Comparison of ENCODE assay signal across 31 cellular contexts in the genomic region with DNA sequence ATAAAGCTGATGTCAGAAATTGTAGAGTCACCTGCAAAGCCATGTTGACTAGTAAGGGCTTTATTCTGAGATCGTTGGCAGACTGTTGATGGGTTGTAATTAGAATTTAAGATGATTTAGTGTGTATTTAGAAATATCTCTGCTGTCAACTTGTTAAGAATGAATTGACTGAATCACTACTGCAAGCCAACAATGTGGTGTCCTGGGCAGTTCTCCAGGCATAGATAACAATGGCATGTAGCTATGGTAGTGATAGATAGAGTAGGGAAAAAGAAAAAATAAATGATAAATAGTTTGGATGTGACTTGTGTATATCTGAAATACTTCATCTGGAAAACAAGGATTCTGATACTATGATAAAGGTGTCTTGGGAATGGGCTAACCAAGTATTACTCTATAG.
DNase-seq lines count a peak whose midpoint lies in the region; ATAC-seq and TF ChIP-seq lines count a peak whose summit lies in the region.
"Had no signal": no experiment of that assay in that cellular context is flagged by ENCODE, and none has a peak within 500 bp of the region (broad histone marks: within the 10 kb centered on the region; RNA-seq: fewer than 3 reads in every experiment).

No MANE protein-coding gene starts in this region.

- no peaks in the 10 kb centered on the region for H4K20me1 ChIP-seq in SK-N-SH (ENCODE audit: insufficient read depth)
- H4K20me1 ChIP-seq: BLaER1 treated with 17β-estradiol and CSF1 and Interleukin-3, amounts not matched to agents 10 nM and 100 nM had no signal

- H3K4me1 ChIP-seq in SK-N-SH (ENCODE audit: control insufficient read depth in 1 of 2, insufficient read depth in 2 of 2, low read depth in 1 of 2, low read length in 1 of 2) = no peaks in the 10 kb centered on the region
- H3K4me1 ChIP-seq: A549; BLaER1 treated with 17β-estradiol and CSF1 and Interleukin-3, amounts not matched to agents 10 nM and 100 nM; breast epithelium; upper lobe of right lung had no signal

- 0% methylated on average over 1 of the region's 1 CpG for WGBS in SK-N-SH (ENCODE audit: low lambda C conversion rate)

- H3K9ac ChIP-seq in SK-N-SH = no peak overlapping the region
- H3K9ac ChIP-seq: BLaER1 treated with 17β-estradiol and CSF1 and Interleukin-3, amounts not matched to agents 10 nM and 100 nM had no signal

- no peaks in the 10 kb centered on the region for H3K9me2 ChIP-seq in SK-N-SH

- H3K79me2 ChIP-seq in SK-N-SH (ENCODE audit: insufficient read depth) = no peaks in the 10 kb centered on the region

- no peak for TF ChIP-seq CTCF in SK-N-SH (IDR thresholded peaks at IDR 0.05)
- no peak for TF ChIP-seq CTCF in cardiac fibroblast (IDR thresholded peaks at IDR 0.05; ENCODE audit: low read depth, low read length)

- POLR2A ChIA-PET in SK-N-SH (lab: Yijun Ruan, JAX) = no interaction called here

- no peaks in the 10 kb centered on the region for H3K27me3 ChIP-seq in SK-N-SH (ENCODE audit: insufficient read depth)
- H3K27me3 ChIP-seq: BLaER1 treated with 17β-estradiol and CSF1 and Interleukin-3, amounts not matched to agents 10 nM and 100 nM; breast epithelium; upper lobe of right lung had no signal

- H3K4me2 ChIP-seq in SK-N-SH = no peak overlapping the region
- H3K4me2 ChIP-seq: A549; BLaER1 treated with 17β-estradiol and CSF1 and Interleukin-3, amounts not matched to agents 10 nM and 100 nM had no signal

- H2AFZ ChIP-seq in SK-N-SH (ENCODE audit: low read depth) = no peak overlapping the region

- TF ChIP-seq RAD21 in SK-N-SH (IDR thresholded peaks at IDR 0.05; ENCODE audit: low read length) = no peak

- H3K36me3 ChIP-seq in SK-N-SH (replicated peaks in 1 of 2; ENCODE audit: control insufficient read depth in 1 of 2, insufficient read depth in 2 of 2, low read length in 1 of 2) = no peaks in the 10 kb centered on the region
- H3K36me3 ChIP-seq: BLaER1 treated with 17β-estradiol and CSF1 and Interleukin-3, amounts not matched to agents 10 nM and 100 nM; breast epithelium; upper lobe of right lung had no signal

- ATAC-seq in SK-N-SH treated with all-trans-retinoic acid at 6 μM for 48 hours (no peak), HG02623 (IDR thresholded peaks at IDR 0.05; ENCODE audit: unreplicated experiment) (no peak)
- ATAC-seq: A549, left cardiac atrium, right cardiac atrium, upper lobe of right lung had no signal

- DNase-seq in SK-N-SH = no peak
- DNase-seq in NCI-H748 (lab: John Stamatoyannopoulos, UW; ENCODE audit: unreplicated experiment) = peak; percentile 39
- DNase-seq in cardiac fibroblast (ENCODE audit: low read depth in 2 of 2) = peak; percentile 16 to 36
- peak; percentile 18 for DNase-seq in stromal cell of bone marrow (ENCODE audit: low read depth)
- no peak for DNase-seq in OCI-M1 (lab: John Stamatoyannopoulos, UW)
- DNase-seq in stimulated activated CD4-positive, alpha-beta T cell treated with anti-CD3 and anti-CD28 coated beads, Interleukin-2, amount 100 ng/mL, for 48 hours = no peak
- DNase-seq: activated CD4-positive, alpha-beta T cell treated with anti-CD3 and anti-CD28 coated beads, Interleukin-2, amount 50 U/mL, for 48 hours; activated CD4-positive, CD25-positive, alpha-beta regulatory T cell; activated CD8-positive, alpha-beta memory T cell treated with anti-CD3 and anti-CD28 coated beads, Interleukin-2, amount 50 U/mL, for 48 hours; activated effector memory CD4-positive, alpha-beta T cell treated with Interleukin-2 at 50 U/mL for 16 hours; activated naive CD8-positive, alpha-beta T cell treated with anti-CD3 and anti-CD28 coated beads, Interleukin-2, amount 10 ng/mL, durations not matched to agents 7 days and 5 days; H7; head of caudate nucleus; KG1; left cardiac atrium; mesenchymal stem cell; NCI-H1048; NCI-H2029 treated with DMSO at 0.1 percent for 48 hours; NCI-H510A treated with DMSO at 0.1 percent for 48 hours; nucleus accumbens; right cardiac atrium; substantia nigra; T-helper 9 cell; upper lobe of right lung had no signal

- no peaks in the 10 kb centered on the region for H3K9me3 ChIP-seq in SK-N-SH
- H3K9me3 ChIP-seq: A549; BLaER1 treated with 17β-estradiol and CSF1 and Interleukin-3, amounts not matched to agents 10 nM and 100 nM; breast epithelium; upper lobe of right lung had no signal

- no peak overlapping the region for H3K27ac ChIP-seq in SK-N-SH (ENCODE audit: low read depth in 2 of 2, low read length in 1 of 2)
- H3K27ac ChIP-seq: A549; BLaER1 treated with 17β-estradiol and CSF1 and Interleukin-3, amounts not matched to agents 10 nM and 100 nM; breast epithelium; coronary artery; RWPE1; upper lobe of right lung had no signal

- no peak for TF ChIP-seq EP300 in SK-N-SH (IDR thresholded peaks at IDR 0.05; ENCODE audit: borderline replicate concordance in 1 of 2, low read depth in 1 of 2, low read length in 1 of 2)

- H3K4me3 ChIP-seq in SK-N-SH (ENCODE audit: low read depth in 2 of 2, low read length in 1 of 2) (no peak overlapping the region), cardiac fibroblast (replicated peaks in 1 of 2; ENCODE audit: low read depth in 2 of 2, low read length in 2 of 2) (no peak overlapping the region)
- H3K4me3 ChIP-seq: A549; BLaER1 treated with 17β-estradiol and CSF1 and Interleukin-3, amounts not matched to agents 10 nM and 100 nM; breast epithelium; coronary artery; upper lobe of right lung had no signal

- CTCF ChIA-PET in SK-N-SH (lab: Yijun Ruan, JAX) = interaction anchor here (0.9 kb wide), 1 partner anchor 15 kb away, joined by 3 read pairs; no protein-coding TSS in a partner anchor

- no peaks in the 10 kb centered on the region for H3F3A ChIP-seq in SK-N-SH (replicated peaks; ENCODE audit: insufficient read depth)

TF ChIP-seq in SK-N-SH treated with all-trans-retinoic acid at 6 μM for 48 hours, 23 proteins besides CTCF, POLR2A, EP300 and RAD21:
- TF ChIP-seq ZC3H10 (CRISPR knock-in tag; IDR thresholded peaks at IDR 0.05) (no peak), TOX (CRISPR knock-in tag; IDR thresholded peaks at IDR 0.05; ENCODE audit: borderline replicate concordance) (peak; percentile 26; the same call in 1 of the 2 replicates)
TF ChIP-seq in SK-N-SH treated with all-trans-retinoic acid at 6 μM for 48 hours: peak in this region for 1.

TF ChIP-seq in SK-N-SH, 30 proteins besides CTCF, POLR2A, EP300 and RAD21:
- TF ChIP-seq CHD2 (IDR thresholded peaks at IDR 0.05; ENCODE audit: low read length, partially characterized antibody) (no peak), JUND (IDR thresholded peaks at IDR 0.05) (no peak), GABPA (IDR thresholded peaks at IDR 0.05; ENCODE audit: low read depth) (no peak), RXRA (IDR thresholded peaks at IDR 0.05; ENCODE audit: borderline replicate concordance, low read depth) (no peak), TCF12 (IDR thresholded peaks at IDR 0.05) (no peak), IRF3 (IDR thresholded peaks at IDR 0.05; ENCODE audit: low read depth, low read length) (no peak), RCOR1 (IDR thresholded peaks at IDR 0.05; ENCODE audit: low read length) (no peak), GATA2 (CRISPR knock-in tag; IDR thresholded peaks at IDR 0.05) (no peak)
- TF ChIP-seq, protein P1, sequence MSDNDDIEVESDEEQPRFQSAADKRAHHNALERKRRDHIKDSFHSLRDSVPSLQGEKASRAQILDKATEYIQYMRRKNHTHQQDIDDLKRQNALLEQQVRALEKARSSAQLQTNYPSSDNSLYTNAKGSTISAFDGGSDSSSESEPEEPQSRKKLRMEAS (IDR thresholded peaks at IDR 0.05; ENCODE audit: low read depth) = no peak
- TF ChIP-seq, protein P2, sequence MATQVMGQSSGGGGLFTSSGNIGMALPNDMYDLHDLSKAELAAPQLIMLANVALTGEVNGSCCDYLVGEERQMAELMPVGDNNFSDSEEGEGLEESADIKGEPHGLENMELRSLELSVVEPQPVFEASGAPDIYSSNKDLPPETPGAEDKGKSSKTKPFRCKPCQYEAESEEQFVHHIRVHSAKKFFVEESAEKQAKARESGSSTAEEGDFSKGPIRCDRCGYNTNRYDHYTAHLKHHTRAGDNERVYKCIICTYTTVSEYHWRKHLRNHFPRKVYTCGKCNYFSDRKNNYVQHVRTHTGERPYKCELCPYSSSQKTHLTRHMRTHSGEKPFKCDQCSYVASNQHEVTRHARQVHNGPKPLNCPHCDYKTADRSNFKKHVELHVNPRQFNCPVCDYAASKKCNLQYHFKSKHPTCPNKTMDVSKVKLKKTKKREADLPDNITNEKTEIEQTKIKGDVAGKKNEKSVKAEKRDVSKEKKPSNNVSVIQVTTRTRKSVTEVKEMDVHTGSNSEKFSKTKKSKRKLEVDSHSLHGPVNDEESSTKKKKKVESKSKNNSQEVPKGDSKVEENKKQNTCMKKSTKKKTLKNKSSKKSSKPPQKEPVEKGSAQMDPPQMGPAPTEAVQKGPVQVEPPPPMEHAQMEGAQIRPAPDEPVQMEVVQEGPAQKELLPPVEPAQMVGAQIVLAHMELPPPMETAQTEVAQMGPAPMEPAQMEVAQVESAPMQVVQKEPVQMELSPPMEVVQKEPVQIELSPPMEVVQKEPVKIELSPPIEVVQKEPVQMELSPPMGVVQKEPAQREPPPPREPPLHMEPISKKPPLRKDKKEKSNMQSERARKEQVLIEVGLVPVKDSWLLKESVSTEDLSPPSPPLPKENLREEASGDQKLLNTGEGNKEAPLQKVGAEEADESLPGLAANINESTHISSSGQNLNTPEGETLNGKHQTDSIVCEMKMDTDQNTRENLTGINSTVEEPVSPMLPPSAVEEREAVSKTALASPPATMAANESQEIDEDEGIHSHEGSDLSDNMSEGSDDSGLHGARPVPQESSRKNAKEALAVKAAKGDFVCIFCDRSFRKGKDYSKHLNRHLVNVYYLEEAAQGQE (IDR thresholded peaks at IDR 0.05; ENCODE audit: low read depth, low read length) = no peak

Comparison
In these comparisons a context has a peak if more than half of its experiments do, and no peak if none do; other contexts are left out.
1. DNase-seq: peak in NCI-H748 (single experiment), cardiac fibroblast (2 of 2) and stromal cell of bone marrow (single experiment); none in SK-N-SH (single experiment), OCI-M1 (single experiment) and stimulated activated CD4-positive, alpha-beta T cell treated with anti-CD3 and anti-CD28 coated beads, Interleukin-2, amount 100 ng/mL, for 48 hours (0 of 2).